In genomic region chr10:32980558-32981468, GRCh38 we compare ENCODE assay signal across 8 cellular contexts. TPM values are rescaled to one million over a fixed set of nuclear protein-coding genes. Genes with fewer than 3 reads are reported as not detected.
DNase-seq lines count a peak whose midpoint lies in the region; ATAC-seq, FAIRE-seq and TF ChIP-seq lines count a peak whose summit lies in the region.

No MANE protein-coding gene starts in this region.

- H3K36me3 ChIP-seq in A673 (ENCODE audit: insufficient read depth, low read length, poor library complexity, severe bottlenecking) = no peaks in the 10 kb centered on the region
- no peaks in the 10 kb centered on the region for H3K36me3 ChIP-seq in keratinocyte (ENCODE audit: control insufficient read depth in 2 of 2, extremely low read depth in 1 of 2, insufficient read depth in 2 of 2, low read length in 2 of 2)

- no peak overlapping the region for H2AFZ ChIP-seq in keratinocyte (ENCODE audit: control insufficient read depth, low read length)

- peak overlapping the region; percentile 54 for H3K27ac ChIP-seq in A673 (ENCODE audit: low read depth, low read length, poor library complexity, severe bottlenecking)
- peak overlapping the region; percentile 99 for H3K27ac ChIP-seq in keratinocyte (ENCODE audit: control insufficient read depth, insufficient read depth, low read length)

- H3K27me3 Mint-ChIP-seq in WTC11 (ENCODE audit: low read depth) = no peaks in the 10 kb centered on the region

- peaks cover 51% of the 10 kb centered on the region for H3K4me1 Mint-ChIP-seq in WTC11

- POLR2A ChIA-PET in A673 (lab: Charles Lee; ENCODE audit: low non-redundant PET) = no interaction called here
- POLR2A ChIA-PET in WTC11 (lab: Charles Lee) = interaction anchor here (0.9 to 1.3 kb wide), 4 partner anchors 19 to 30 kb away, joined by 3 to 6 read pairs (median 4); no protein-coding TSS in a partner anchor

- TSS peak; percentile 83 for BruUV-seq in A673 (replicated peaks; lab: Mats Ljungman, UMichigan)

- DNase-seq in A673 (ENCODE audit: low spot score) (peak; percentile 90), NCI-H2196 treated with DMSO at 0.1 percent for 48 hours (lab: John Stamatoyannopoulos, UW; ENCODE audit: unreplicated experiment) (peak; percentile 54), WTC11 (ENCODE audit: low spot score) (peak; percentile 76), keratinocyte (ENCODE audit: low read depth, low spot score) (peak; percentile 96)
- DNase-seq in central memory CD4-positive, alpha-beta T cell = peak; percentile 81
- DNase-seq in stimulated activated CD4-positive, alpha-beta T cell treated with anti-CD3 and anti-CD28 coated beads, Interleukin-12 subunit alpha, Interleukin-12 subunit beta, amount 100 ng/mL, for 48 hours (ENCODE audit: low read depth in 2 of 3, low spot score in 1 of 3) = peak; percentile 72 to 77 (median 72)

- FAIRE-seq in keratinocyte (lab: Jason Lieb, UNC) = peak; percentile 92

- peak overlapping the region; percentile 96 for H3K4me2 ChIP-seq in keratinocyte (ENCODE audit: control insufficient read depth, extremely low read depth, insufficient read depth, low read depth, low read length)

- TF ChIP-seq CTCF in A673 (conservative IDR thresholded peaks at IDR 0.05; ENCODE audit: low read depth, low read length) (no peak), WTC11 (IDR thresholded peaks at IDR 0.05) (no peak), keratinocyte (optimal IDR thresholded peaks at IDR 0.05 in 1 of 3, IDR thresholded peaks at IDR 0.05 in 1 of 3, conservative IDR thresholded peaks at IDR 0.05 in 1 of 3; ENCODE audit: extremely low read depth in 1 of 3, insufficient read depth in 2 of 3, low read length in 3 of 3) (no peak)

- H3K4me3 ChIP-seq in A673 (ENCODE audit: low read depth, low read length, poor library complexity, severe bottlenecking) (peak overlapping the region; percentile 51), keratinocyte (ENCODE audit: control insufficient read depth in 2 of 3, extremely low read depth in 1 of 3, insufficient read depth in 2 of 3, low read depth in 1 of 3, low read length in 3 of 3) (peak overlapping the region; percentile 40 to 77 (median 74))

- no peaks in the 10 kb centered on the region for H4K20me1 ChIP-seq in keratinocyte (ENCODE audit: control insufficient read depth, extremely low read depth, insufficient read depth, low read length)

- H3K36me3 Mint-ChIP-seq in WTC11 = no peaks in the 10 kb centered on the region

- H3K27me3 ChIP-seq in A673 (replicated peaks; ENCODE audit: insufficient read depth, low read depth, low read length, poor library complexity) (no peaks in the 10 kb centered on the region), keratinocyte (ENCODE audit: control insufficient read depth, extremely low read depth, insufficient read depth, low read length) (no peaks in the 10 kb centered on the region)

- peak overlapping the region; percentile 97 for H3K27ac Mint-ChIP-seq in WTC11

- H3K9ac ChIP-seq in keratinocyte (ENCODE audit: control insufficient read depth, extremely low read depth, insufficient read depth, low read length) = peak overlapping the region; percentile 97

- H3K4me3 Mint-ChIP-seq in WTC11 = peak overlapping the region; percentile 83

- H3K4me1 ChIP-seq in A673 (ENCODE audit: insufficient read depth, low read length, poor library complexity, severe bottlenecking) (peaks cover 7% of the 10 kb centered on the region), keratinocyte (ENCODE audit: control insufficient read depth, extremely low read depth, insufficient read depth, low read length) (peaks cover 58% of the 10 kb centered on the region)

- peak; percentile 81 for ATAC-seq in GM18861 (IDR thresholded peaks at IDR 0.05; ENCODE audit: unreplicated experiment)
- ATAC-seq in HG03103 (IDR thresholded peaks at IDR 0.05; ENCODE audit: low read depth, unreplicated experiment) = peak; percentile 96
- peak; percentile 95 for ATAC-seq in WTC11

- H3K9me3 Mint-ChIP-seq in WTC11 = no peaks in the 10 kb centered on the region

- H3K9me3 ChIP-seq in A673 (ENCODE audit: low read depth, low read length, poor library complexity, severe bottlenecking) = no peaks in the 10 kb centered on the region
- no peaks in the 10 kb centered on the region for H3K9me3 ChIP-seq in keratinocyte (ENCODE audit: control insufficient read depth, low read depth, low read length)

- dilution Hi-C loops in keratinocyte (cut with MboI; ENCODE audit: extremely low pct_ligation_motif_present, low sequenced_read_pairs) = no loop called here

- intact Hi-C loops in A673 (cut with micrococcal nuclease; ENCODE audit: unreplicated experiment) = no loop called here

- CTCF ChIA-PET in A673 (lab: Charles Lee) (interaction anchor here (0.6 kb wide), 1 partner anchor 182 kb away, joined by 3 read pairs; no protein-coding TSS in a partner anchor), WTC11 (lab: Charles Lee) (interaction anchor here (1.1 to 2.2 kb wide), 8 partner anchors 15 to 185 kb away, joined by 3 to 31 read pairs (median 4); no protein-coding TSS in a partner anchor)

- peaks cover 13% of the 10 kb centered on the region for H3K79me2 ChIP-seq in keratinocyte (ENCODE audit: control insufficient read depth, insufficient read depth, low read length)

- H3K9me1 ChIP-seq in keratinocyte (ENCODE audit: control insufficient read depth, extremely low read depth, insufficient read depth, low read length) = no peaks in the 10 kb centered on the region

TF ChIP-seq in WTC11, 78 proteins besides CTCF, POLR2A, EP300 and RAD21 (continues in another document):
- TF ChIP-seq GTF2I (CRISPR knock-in tag; conservative IDR thresholded peaks at IDR 0.05) (peak; percentile 89), SOX15 (CRISPR knock-in tag; IDR thresholded peaks at IDR 0.05) (no peak), GRHL2 (CRISPR knock-in tag; IDR thresholded peaks at IDR 0.05; ENCODE audit: insufficient replicate concordance, severe bottlenecking) (no peak), MAX (CRISPR knock-in tag; IDR thresholded peaks at IDR 0.05) (peak; percentile 93), E2F5 (CRISPR knock-in tag; IDR thresholded peaks at IDR 0.05) (0 out of 2 replicates have a peak, but pooled peaks have one; percentile 21), FOXK1 (CRISPR knock-in tag; IDR thresholded peaks at IDR 0.05) (peak; percentile 58; the same call in 1 of the 2 replicates), ETV6 (CRISPR knock-in tag; IDR thresholded peaks at IDR 0.05) (peak; percentile 66; the same call in 1 of the 2 replicates), USF1 (CRISPR knock-in tag; IDR thresholded peaks at IDR 0.05) (peak; percentile 96), GABPB1 (CRISPR knock-in tag; IDR thresholded peaks at IDR 0.05) (peak; percentile 75; the same call in 1 of the 2 replicates), ZNF121 (CRISPR knock-in tag; IDR thresholded peaks at IDR 0.05) (peak; percentile 99), ZNF263 (CRISPR knock-in tag; IDR thresholded peaks at IDR 0.05; ENCODE audit: low read depth) (no peak), PRRX2 (CRISPR knock-in tag; IDR thresholded peaks at IDR 0.05) (no peak), USF2 (CRISPR knock-in tag; IDR thresholded peaks at IDR 0.05) (peak; percentile 95), MXD4 (CRISPR knock-in tag; IDR thresholded peaks at IDR 0.05; ENCODE audit: borderline replicate concordance) (no peak)

RNA-seq across cellular contexts. Expression of gene ITGB1, which starts 22.8 kb away (rescaled TPM):
- total RNA-seq in A673 (2021) = 276 and 282 TPM in 2 replicates
- total RNA-seq in WTC11 (2021) = 317 to 344 TPM (median 321 TPM) in 3 replicates
- polyA plus RNA-seq in keratinocyte = 1,026 to 1,445 TPM (median 1,030 TPM) in 3 replicates
- polyA plus RNA-seq in keratinocyte (2011; ENCODE audit: low read depth) = 511 TPM
- 420 and 664 TPM in 2 replicates for polyA plus RNA-seq in keratinocyte (2011; cell fraction: cytosol; rRNA removed)
- 1,436 and 2,106 TPM in 2 replicates for polyA plus RNA-seq in keratinocyte (2011; cell fraction: nucleus; rRNA removed)
- 328 and 1,010 TPM in 2 replicates for polyA plus RNA-seq in keratinocyte (2012; ENCODE audit: low replicate concordance)
- 361 to 979 TPM (median 522 TPM) in 3 replicates for polyA minus RNA-seq in keratinocyte
- polyA minus RNA-seq in keratinocyte (2011; cell fraction: cytosol; rRNA and poly(A)+ RNA removed) = 475 TPM
- 1,567 and 2,524 TPM in 2 replicates for polyA minus RNA-seq in keratinocyte (2011; cell fraction: nucleus; rRNA and poly(A)+ RNA removed)

Comparison
In these comparisons a context has a peak if more than half of its experiments do, and no peak if none do; other contexts are left out.
1. Peak in every context shown above with its lines: DNase-seq, ATAC-seq, H3K4me3 ChIP-seq and H3K27ac ChIP-seq.